In genomic region chr3:141231923-141232861, GRCh38 we compare ENCODE assay signal across 7 cellular contexts. TPM values are rescaled to one million over a fixed set of nuclear protein-coding genes. Genes with fewer than 3 reads are reported as not detected.
DNase-seq lines count a peak whose midpoint lies in the region; ATAC-seq and TF ChIP-seq lines count a peak whose summit lies in the region.

No MANE protein-coding gene starts in this region.

- H3K4me1 ChIP-seq in lower lobe of right lung: peaks cover 22% of the 10 kb centered on the region

- H3K4me3 ChIP-seq in lower lobe of right lung: peak overlapping the region; percentile 80

- TF ChIP-seq CTCF in GM13976 (IDR thresholded peaks at IDR 0.05; ENCODE audit: borderline replicate concordance, control extremely low read depth, extremely low read depth, insufficient read depth, missing control alignments) (no peak), lower lobe of right lung (IDR thresholded peaks at IDR 0.05) (no peak)

- no peaks in the 10 kb centered on the region for H3K9me3 ChIP-seq in T-helper 17 cell (ENCODE audit: control insufficient read depth, low read length, poor library complexity, severe bottlenecking)
- no peaks in the 10 kb centered on the region for H3K9me3 ChIP-seq in lower lobe of right lung

- in situ Hi-C loops in GM13976 (cut with MboI; ENCODE audit: low sequenced_read_pairs, unreplicated experiment): no loop called here

- H3K36me3 ChIP-seq in lower lobe of right lung: no peaks in the 10 kb centered on the region

- H3K36me3 Mint-ChIP-seq in T-helper 17 cell (ENCODE audit: low read depth): peaks cover 6% of the 10 kb centered on the region

- H3K27me3 Mint-ChIP-seq in T-helper 17 cell: no peaks in the 10 kb centered on the region

- peak overlapping the region; percentile 90 for H3K27ac Mint-ChIP-seq in T-helper 17 cell

- peaks cover 27% of the 10 kb centered on the region for H3K4me1 Mint-ChIP-seq in T-helper 17 cell

- H3K27ac ChIP-seq in lower lobe of right lung (peak overlapping the region; percentile 69), temporal lobe (ENCODE audit: low read depth, low read length) (peak overlapping the region; percentile 41)

- H3K27me3 ChIP-seq in lower lobe of right lung (ENCODE audit: low read depth): no peaks in the 10 kb centered on the region

- DNase-seq in GM13976 (ENCODE audit: low spot score): peak; percentile 43
- DNase-seq in T-helper 17 cell: peak in 1 of 3 donors; percentile 13
- DNase-seq in dermis blood vessel endothelial cell: peak; percentile 7
- peak; percentile 72 for DNase-seq in lower lobe of right lung
- no peak for DNase-seq in occipital lobe (lab: John Stamatoyannopoulos, UW)

- ATAC-seq in HG03280 (IDR thresholded peaks at IDR 0.05; ENCODE audit: unreplicated experiment) (peak; percentile 3), T-helper 17 cell (peak; percentile 0), lower lobe of right lung (peak; percentile 64 to 78)

- peak overlapping the region; percentile 98 for H3K4me3 Mint-ChIP-seq in T-helper 17 cell

- intact Hi-C loops in lower lobe of right lung (cut with DNase I): no loop called here

RNA-seq across cellular contexts. Expression of gene PXYLP1, which starts 0.6 kb away (rescaled TPM):
- total RNA-seq in T-helper 17 cell (1 to 10 TPM; 6.1 to 9.0 TPM), dermis blood vessel endothelial cell (0.34 and 0.56 TPM in 2 replicates), lower lobe of right lung (8.9 TPM), temporal lobe (33.7 TPM), occipital lobe (42.4 TPM)

Comparison
In these comparisons a context has a peak if more than half of its experiments do, and no peak if none do; other contexts are left out.
1. ATAC-seq: peak in every context shown above with its lines; median percentile 71 in lower lobe of right lung; 3 in HG03280; 0 in T-helper 17 cell.